In the genomic region with DNA sequence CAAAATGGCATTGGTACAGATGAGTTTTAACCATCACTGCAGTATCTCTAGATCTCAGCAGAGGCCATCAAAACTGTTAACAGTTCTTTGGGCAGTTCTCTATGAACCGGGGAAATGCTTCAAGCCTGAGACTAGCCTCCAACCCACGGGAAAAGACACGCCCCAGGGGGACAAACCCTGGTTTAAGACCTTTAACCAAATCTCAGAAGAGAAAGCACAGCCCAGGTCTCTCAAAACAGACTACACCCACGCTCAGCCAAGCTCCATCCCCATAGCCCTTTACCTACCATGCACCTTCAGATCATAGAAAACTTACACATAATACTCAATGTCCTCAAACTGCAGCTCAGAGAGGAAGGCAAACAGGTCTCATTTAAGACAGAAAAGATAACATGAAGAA, we compare ENCODE assay signal across 21 cellular contexts.
"Had no signal": no experiment of that assay in that cellular context is flagged by ENCODE, and none has a peak within 500 bp of the region (broad histone marks: within the 10 kb centered on the region; RNA-seq: fewer than 3 reads in every experiment).

No MANE protein-coding gene starts in this region.

- H3K27me3 ChIP-seq: body of pancreas, cardiac muscle cell, upper lobe of right lung had no signal

- H3K36me3 ChIP-seq: cardiac muscle cell, upper lobe of right lung had no signal

- FAIRE-seq: endometrium, keratinocyte had no signal

- H3K27ac ChIP-seq: body of pancreas, cardiac muscle cell, parathyroid adenoma, upper lobe of right lung had no signal

- ATAC-seq: activated CD4-positive, alpha-beta T cell treated with anti-CD3 and anti-CD28 coated beads for 36 hours; body of pancreas; left colon; mucosa of descending colon; right cardiac atrium; stimulated activated naive CD8-positive, alpha-beta T cell treated with anti-CD3 and anti-CD28 coated beads, Interleukin-15, Interleukin-2, amounts not matched to agents 100 U/mL and 50 U/mL, for 24 hours; upper lobe of right lung; WTC11 had no signal

- H3K4me3 ChIP-seq: body of pancreas, cardiac muscle cell, mucosa of descending colon, upper lobe of right lung had no signal

- DNase-seq: activated CD4-positive, alpha-beta memory T cell treated with anti-CD3 and anti-CD28 coated beads, Interleukin-2, amount 10 ng/mL, durations not matched to agents 7 days and 5 days; activated CD4-positive, alpha-beta T cell treated with anti-CD3 and anti-CD28 coated beads for 36 hours; activated gamma-delta T cell; anterior cingulate cortex; body of pancreas; effector CD4-positive, alpha-beta T cell; foreskin fibroblast; left colon; mesendoderm; mucosa of descending colon; nephron progenitor cell; right cardiac atrium; stimulated activated CD4-positive, alpha-beta T cell treated with anti-CD3 and anti-CD28 coated beads, Interleukin-4, amount 100 ng/mL, for 24 hours; stimulated activated naive CD8-positive, alpha-beta T cell treated with anti-CD3 and anti-CD28 coated beads, Interleukin-15, Interleukin-2, amounts not matched to agents 100 U/mL and 50 U/mL, for 24 hours; T-helper 9 cell; upper lobe of right lung had no signal

- H3K4me1 ChIP-seq: body of pancreas, parathyroid adenoma, upper lobe of right lung had no signal

- H3K9me3 ChIP-seq: mucosa of descending colon, upper lobe of right lung had no signal
